8 cellular contexts compared by ENCODE assay signal in genomic region chr16:4801962-4802658, GRCh38. TPM values are rescaled to one million over a fixed set of nuclear protein-coding genes. Genes with fewer than 3 reads are reported as not detected.
DNase-seq lines count a peak whose midpoint lies in the region; ATAC-seq and TF ChIP-seq lines count a peak whose summit lies in the region.

TSS of gene ROGDI (minus strand) at chr16:4802633. CDS start at chr16:4802571, 62 bp downstream.

- intact Hi-C loops in stomach (cut with DNase I; ENCODE audit: low total_unique reads): no loop called here

- DNase-seq in DMS79 treated with DMSO at 0.1 percent for 48 hours (lab: John Stamatoyannopoulos, UW) (peak; percentile 65), KBM-7 (peak; percentile 69), RKO (ENCODE audit: low spot score) (peak; percentile 62), foreskin fibroblast (peak; percentile 15 to 58), neural crest cell (ENCODE audit: low read depth, low spot score) (no peak), stomach (peak; percentile 96)
- DNase-seq in activated effector memory CD4-positive, alpha-beta T cell treated with Interleukin-2 at 50 U/mL for 16 hours: peak; percentile 83

- WGBS in stomach, 5 donors: 0 to 1% (median 1%) methylated on average over 12 to 70 of the region's 70 CpGs

- peaks cover 19 to 64% (median 56%) of the 10 kb centered on the region in 4 donors for H3K36me3 ChIP-seq in stomach

- TF ChIP-seq POLR2A in stomach (IDR thresholded peaks at IDR 0.05): peak in 2 of 4 donors; percentile 14 to 26

- H3K4me3 ChIP-seq in foreskin fibroblast (ENCODE audit: low read depth in 1 of 2, low read length in 2 of 2) (peak within 1 kb of the TSS; percentile 71 to 75), stomach (peak within 1 kb of the TSS; percentile 69 to 96 (median 90))

- no peaks in the 10 kb centered on the region for H3K27me3 ChIP-seq in stomach

- H3K4me1 Mint-ChIP-seq in neural crest cell: peaks cover 9% of the 10 kb centered on the region

- H3K36me3 Mint-ChIP-seq in neural crest cell (ENCODE audit: low read depth): no peaks in the 10 kb centered on the region

- H3K9me3 ChIP-seq in stomach: no peaks in the 10 kb centered on the region

- H3K27me3 Mint-ChIP-seq in neural crest cell (ENCODE audit: low read depth): no peaks in the 10 kb centered on the region

- ATAC-seq in GM21723 (IDR thresholded peaks at IDR 0.05; ENCODE audit: unreplicated experiment): peak; percentile 60

- no peak for TF ChIP-seq EP300 in stomach (IDR thresholded peaks at IDR 0.05)

- H3K9me3 Mint-ChIP-seq in neural crest cell: no peaks in the 10 kb centered on the region

- H3K4me3 Mint-ChIP-seq in neural crest cell: peak within 1 kb of the TSS; percentile 91

- peak within 1 kb of the TSS; percentile 62 for H3K27ac Mint-ChIP-seq in neural crest cell (ENCODE audit: unreplicated experiment)

- in situ Hi-C loops in KBM-7 (cut with MboI; ENCODE audit: low pct_unique_long_range_greater_than_20kb, low sequenced_read_pairs): no loop called here

- TF ChIP-seq CTCF in foreskin fibroblast (IDR thresholded peaks at IDR 0.05; ENCODE audit: low read depth, low read length) (no peak), neural crest cell (conservative IDR thresholded peaks at IDR 0.05) (no peak), stomach (IDR thresholded peaks at IDR 0.05) (no peak)

- H3K4me1 ChIP-seq in stomach: peaks cover 37 to 57% (median 45%) of the 10 kb centered on the region in 4 donors

- peak within 1 kb of the TSS; percentile 86 to 96 (median 93) for H3K27ac ChIP-seq in stomach

RNA-seq across cellular contexts. Expression of gene ROGDI, which starts in this region (rescaled TPM):
- 22.0 and 25.9 TPM in 2 replicates for total RNA-seq in neural crest cell
- total RNA-seq in stomach: 100 to 1,000 TPM in 1 of 5 donors, 10 to 100 TPM in 3, 1 to 10 TPM in 1; 6.1 to 350 (median 45.5) TPM
- polyA plus RNA-seq in stomach: 10 to 100 TPM; 27.0 to 63.9 (median 46.1) TPM
